ENCODE assay signal across 10 cellular contexts in the genomic region with DNA sequence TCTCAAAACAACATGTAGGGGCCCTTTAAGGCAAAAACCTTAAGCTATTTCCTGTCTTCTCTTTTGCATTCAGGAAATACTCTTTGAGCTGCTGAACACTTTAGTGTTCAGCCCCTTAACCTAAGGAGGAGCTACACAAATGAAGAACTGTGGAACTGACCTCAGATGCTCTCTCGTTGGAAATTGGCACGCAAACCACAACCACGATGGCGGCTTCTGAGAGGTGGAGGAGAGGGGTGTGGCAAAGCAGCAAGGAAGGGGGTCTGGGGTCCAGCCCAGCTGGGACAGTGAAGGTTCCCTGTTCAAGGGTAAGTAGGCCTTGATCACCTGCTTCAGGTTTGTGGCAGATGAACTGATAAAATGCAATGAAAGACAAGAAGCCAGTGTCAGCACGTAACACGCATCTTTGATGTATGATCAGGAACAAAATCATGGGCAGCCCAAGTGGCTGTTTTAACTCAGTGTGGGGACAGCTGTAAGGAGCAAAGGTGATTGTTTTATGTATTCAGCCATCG.
DNase-seq lines count a peak whose midpoint lies in the region; ATAC-seq, FAIRE-seq and TF ChIP-seq lines count a peak whose summit lies in the region.
"Had no signal": no experiment of that assay in that cellular context is flagged by ENCODE, and none has a peak within 500 bp of the region (broad histone marks: within the 10 kb centered on the region; RNA-seq: fewer than 3 reads in every experiment).

No MANE protein-coding gene starts in this region.

- H3K4me1 ChIP-seq in pancreas: no peaks in the 10 kb centered on the region
- H3K4me1 ChIP-seq: thyroid gland had no signal

- H3K27me3 ChIP-seq in pancreas: no peaks in the 10 kb centered on the region
- H3K27me3 ChIP-seq: thyroid gland had no signal

- no peak for TF ChIP-seq CTCF in pancreas (IDR thresholded peaks at IDR 0.05)

- DNase-seq in GM19239 (ENCODE audit: insufficient read length, low spot score): peak; percentile 40
- DNase-seq in T-helper 22 cell (ENCODE audit: low read depth): peak; percentile 75
- peak; percentile 45 for DNase-seq in activated naive CD4-positive, alpha-beta T cell treated with anti-CD3 and anti-CD28 coated beads, Interleukin-2, amount 50 U/mL, for 16 hours
- DNase-seq in stimulated activated CD8-positive, alpha-beta memory T cell treated with anti-CD3 and anti-CD28 coated beads, Interleukin-12 subunit alpha, Interleukin-12 subunit beta, amount 100 ng/mL, for 1 hour (ENCODE audit: low read depth): peak; percentile 32
- DNase-seq in NCI-H345 treated with DMSO at 0.1 percent for 48 hours (lab: John Stamatoyannopoulos, UW; ENCODE audit: unreplicated experiment): no peak
- no peak for DNase-seq in NCI-H1048 (lab: John Stamatoyannopoulos, UW)
- no peak for DNase-seq in pancreas
- DNase-seq: thyroid gland had no signal

- 72 to 76% methylated on average over 7 of the region's 7 CpGs for WGBS in pancreas, 2 donors

- intact Hi-C loops in pancreas (cut with DNase I): no loop called here

- H3K27ac ChIP-seq in pancreas: no peak overlapping the region
- H3K27ac ChIP-seq: thyroid gland had no signal

- no peaks in the 10 kb centered on the region for H3K9me3 ChIP-seq in pancreas
- H3K9me3 ChIP-seq: thyroid gland had no signal

- ATAC-seq in HG02642 (IDR thresholded peaks at IDR 0.05; ENCODE audit: poor library complexity, unreplicated experiment) (no peak), pancreas (no peak)
- ATAC-seq: Panc1 had no signal

- no peaks in the 10 kb centered on the region for H3K36me3 ChIP-seq in pancreas
- H3K36me3 ChIP-seq: thyroid gland had no signal

- FAIRE-seq in GM19239 (lab: Jason Lieb, UNC): peak; percentile 77
- no peak for FAIRE-seq in pancreas (lab: Jason Lieb, UNC)

- no peak overlapping the region for H3K4me3 ChIP-seq in pancreas
- H3K4me3 ChIP-seq: thyroid gland had no signal

Comparison
In these comparisons a context has a peak if more than half of its experiments do, and no peak if none do; other contexts are left out.
1. DNase-seq: peak in GM19239 (single experiment), T-helper 22 cell (single experiment), activated naive CD4-positive, alpha-beta T cell treated with anti-CD3 and anti-CD28 coated beads, Interleukin-2, amount 50 U/mL, for 16 hours (single experiment) and stimulated activated CD8-positive, alpha-beta memory T cell treated with anti-CD3 and anti-CD28 coated beads, Interleukin-12 subunit alpha, Interleukin-12 subunit beta, amount 100 ng/mL, for 1 hour (single experiment); none in NCI-H345 treated with DMSO at 0.1 percent for 48 hours (single experiment), NCI-H1048 (single experiment) and pancreas (0 of 6).